Comparison of ENCODE assay signal across 29 cellular contexts in the genomic region with DNA sequence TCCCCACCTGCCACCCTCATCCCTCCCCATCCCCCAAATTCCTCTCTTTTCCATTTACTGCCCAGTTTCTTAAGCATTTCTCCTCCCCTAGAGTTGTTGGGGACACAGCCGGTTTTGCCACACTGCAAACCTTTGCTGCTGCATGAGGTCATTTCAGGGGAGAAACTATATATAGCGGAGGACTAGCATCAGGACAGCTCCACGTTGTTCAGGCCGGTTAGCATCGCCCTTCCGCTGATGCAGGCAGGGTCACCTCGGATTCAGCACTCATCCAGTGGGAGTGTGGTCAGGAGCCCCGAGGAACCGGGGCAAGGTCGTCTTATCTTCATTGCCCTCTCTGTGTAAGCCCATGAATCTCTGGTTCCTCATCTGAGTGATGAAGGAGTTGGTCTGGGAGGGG. TPM values are rescaled to one million over a fixed set of nuclear protein-coding genes. Genes with fewer than 3 reads are reported as not detected.
"Had no signal": no experiment of that assay in that cellular context is flagged by ENCODE, and none has a peak within 500 bp of the region (broad histone marks: within the 10 kb centered on the region; RNA-seq: fewer than 3 reads in every experiment).

No MANE protein-coding gene starts in this region.

- H3K36me3 Mint-ChIP-seq: activated CD4-positive, alpha-beta memory T cell treated with anti-CD3 and anti-CD28 coated beads for 36 hours; activated naive CD4-positive, alpha-beta T cell treated with anti-CD3 and anti-CD28 coated beads, Interleukin-2, amount 50 U/mL, for 72 hours; natural killer cell treated with Interleukin-12 subunit alpha and Interleukin-12 subunit beta and Interleukin-15 and Interleukin-18, amount 100 ng/mL, for 72 hours; stimulated activated memory B cell treated with anti-CD40 and anti-IgM and Interleukin-4, amounts not matched to agents 10 μg/mL and 1 μg/mL and 100 μg/mL, for 72 hours; type B pancreatic cell had no signal

- H3K27me3 Mint-ChIP-seq: activated T-cell treated with anti-CD3 and anti-CD28 coated beads, Interleukin-2, amount 50 U/mL, for 24 hours; type B pancreatic cell had no signal

- DNase-seq: activated CD4-positive, alpha-beta memory T cell treated with anti-CD3 and anti-CD28 coated beads for 36 hours; activated CD4-positive, alpha-beta T cell treated with anti-CD3 and anti-CD28 coated beads for 48 hours; activated CD8-positive, alpha-beta memory T cell treated with anti-CD3 and anti-CD28 coated beads, Interleukin-2, amount 50 U/mL, for 48 hours; activated naive CD4-positive, alpha-beta T cell; activated T-cell treated with anti-CD3 and anti-CD28 coated beads, Interleukin-2, amount 50 U/mL, for 24 hours; aorta; central memory CD4-positive, alpha-beta T cell; mesendoderm; small intestine; stimulated activated CD4-positive, alpha-beta T cell treated with anti-CD3 and anti-CD28 coated beads, Interleukin-1b, Interleukin-23, amount 100 ng/mL, for 48 hours; stimulated activated CD4-positive, alpha-beta T cell treated with anti-CD3 and anti-CD28 coated beads, Interleukin-4, amount 100 ng/mL, for 4 hours; stimulated activated CD8-positive, alpha-beta memory T cell treated with anti-CD3 and anti-CD28 coated beads, Interleukin-4, amount 100 ng/mL, for 48 hours; stimulated activated naive CD8-positive, alpha-beta T cell treated with anti-CD3 and anti-CD28 coated beads, Interleukin-15, amount 100 ng/mL, for 72 hours; substantia nigra; SW 1271; T-helper 9 cell; uterus; WERI-Rb-1 had no signal

- H3K9me3 Mint-ChIP-seq: activated CD4-positive, alpha-beta memory T cell treated with anti-CD3 and anti-CD28 coated beads for 36 hours; activated naive CD4-positive, alpha-beta T cell treated with anti-CD3 and anti-CD28 coated beads, Interleukin-2, amount 50 U/mL, for 72 hours; activated T-cell treated with anti-CD3 and anti-CD28 coated beads, Interleukin-2, amount 50 U/mL, for 24 hours; activated T-helper 17 cell treated with anti-CD3 and anti-CD28 coated beads, Interleukin-2, amount 50 U/mL, for 72 hours; natural killer cell treated with Interleukin-12 subunit alpha and Interleukin-12 subunit beta and Interleukin-15 and Interleukin-18, amount 100 ng/mL, for 72 hours; stimulated activated memory B cell treated with anti-CD40 and anti-IgM and Interleukin-4, amounts not matched to agents 10 μg/mL and 1 μg/mL and 100 μg/mL, for 72 hours; stimulated activated naive CD8-positive, alpha-beta T cell treated with anti-CD3 and anti-CD28 coated beads, Interleukin-15, amount 100 ng/mL, for 72 hours; T-helper 1 cell treated with Interleukin-12 subunit alpha and Interleukin-12 subunit beta and Interleukin-4 antibody, amounts not matched to agents 30 μg/mL and 1 μg/mL, for 36 hours; type B pancreatic cell had no signal

- H3K36me3 ChIP-seq: uterus, WERI-Rb-1 had no signal

- ATAC-seq: activated CD4-positive, CD25-positive, alpha-beta regulatory T cell treated with anti-CD3 and anti-CD28 coated beads, Interleukin-2, amount 50 U/mL, for 24 hours; activated naive CD4-positive, alpha-beta T cell treated with anti-CD3 and anti-CD28 coated beads, Interleukin-2, amount 50 U/mL, for 72 hours; activated T-helper 17 cell treated with anti-CD3 and anti-CD28 coated beads, Interleukin-2, amount 50 U/mL, for 72 hours; left lobe of liver; natural killer cell treated with Interleukin-12 subunit alpha and Interleukin-12 subunit beta and Interleukin-15 and Interleukin-18, amount 100 ng/mL, for 72 hours; sciatic nerve; stimulated activated memory B cell treated with anti-CD40 and anti-IgM and Interleukin-4, amounts not matched to agents 10 μg/mL and 1 μg/mL and 100 μg/mL, for 72 hours; stimulated activated naive CD8-positive, alpha-beta T cell treated with anti-CD3 and anti-CD28 coated beads, Interleukin-15, amount 100 ng/mL, for 72 hours had no signal

- H3K4me1 ChIP-seq: uterus had no signal

- H3K27ac ChIP-seq: uterus had no signal

- H3K4me3 ChIP-seq: lung, uterus had no signal

- H3K27ac Mint-ChIP-seq: activated CD4-positive, alpha-beta memory T cell treated with anti-CD3 and anti-CD28 coated beads for 36 hours; activated naive CD4-positive, alpha-beta T cell treated with anti-CD3 and anti-CD28 coated beads, Interleukin-2, amount 50 U/mL, for 72 hours; activated T-cell treated with anti-CD3 and anti-CD28 coated beads, Interleukin-2, amount 50 U/mL, for 24 hours; activated T-helper 17 cell treated with anti-CD3 and anti-CD28 coated beads, Interleukin-2, amount 50 U/mL, for 72 hours; natural killer cell treated with Interleukin-12 subunit alpha and Interleukin-12 subunit beta and Interleukin-15 and Interleukin-18, amount 100 ng/mL, for 72 hours; stimulated activated memory B cell treated with anti-CD40 and anti-IgM and Interleukin-4, amounts not matched to agents 10 μg/mL and 1 μg/mL and 100 μg/mL, for 72 hours; stimulated activated naive CD8-positive, alpha-beta T cell treated with anti-CD3 and anti-CD28 coated beads, Interleukin-15, amount 100 ng/mL, for 72 hours; T-helper 1 cell treated with Interleukin-12 subunit alpha and Interleukin-12 subunit beta and Interleukin-4 antibody, amounts not matched to agents 30 μg/mL and 1 μg/mL, for 36 hours; type B pancreatic cell had no signal

- H3K27me3 ChIP-seq: uterus had no signal

- H3K4me3 Mint-ChIP-seq: activated CD4-positive, alpha-beta memory T cell treated with anti-CD3 and anti-CD28 coated beads for 36 hours; activated T-cell treated with anti-CD3 and anti-CD28 coated beads, Interleukin-2, amount 50 U/mL, for 24 hours; activated T-helper 17 cell treated with anti-CD3 and anti-CD28 coated beads, Interleukin-2, amount 50 U/mL, for 72 hours; natural killer cell treated with Interleukin-12 subunit alpha and Interleukin-12 subunit beta and Interleukin-15 and Interleukin-18, amount 100 ng/mL, for 72 hours; stimulated activated memory B cell treated with anti-CD40 and anti-IgM and Interleukin-4, amounts not matched to agents 10 μg/mL and 1 μg/mL and 100 μg/mL, for 72 hours; stimulated activated naive CD8-positive, alpha-beta T cell treated with anti-CD3 and anti-CD28 coated beads, Interleukin-15, amount 100 ng/mL, for 72 hours; T-helper 1 cell treated with Interleukin-12 subunit alpha and Interleukin-12 subunit beta and Interleukin-4 antibody, amounts not matched to agents 30 μg/mL and 1 μg/mL, for 36 hours; type B pancreatic cell had no signal

- H3K9me3 ChIP-seq: uterus had no signal

- H3K4me1 Mint-ChIP-seq: activated T-helper 17 cell treated with anti-CD3 and anti-CD28 coated beads, Interleukin-2, amount 50 U/mL, for 72 hours; stimulated activated naive CD8-positive, alpha-beta T cell treated with anti-CD3 and anti-CD28 coated beads, Interleukin-15, amount 100 ng/mL, for 72 hours had no signal

RNA-seq across cellular contexts. Expression of a gene that starts 58.2 kb away (rescaled TPM):
- total RNA-seq: activated CD4-positive, alpha-beta memory T cell treated with anti-CD3 and anti-CD28 coated beads for 36 hours; activated T-helper 17 cell treated with anti-CD3 and anti-CD28 coated beads, Interleukin-2, amount 50 U/mL, for 72 hours; left lobe of liver; mononuclear cell; natural killer cell treated with Interleukin-12 subunit alpha and Interleukin-12 subunit beta and Interleukin-15 and Interleukin-18, amount 100 ng/mL, for 72 hours; sciatic nerve had no signal
